Comparison of ENCODE assay signal across 15 cellular contexts in genomic region chr7:37541810-37542443, GRCh38.
DNase-seq lines count a peak whose midpoint lies in the region; ATAC-seq and TF ChIP-seq lines count a peak whose summit lies in the region.
"Had no signal": no experiment of that assay in that cellular context is flagged by ENCODE, and none has a peak within 500 bp of the region (broad histone marks: within the 10 kb centered on the region; RNA-seq: fewer than 3 reads in every experiment).

No MANE protein-coding gene starts in this region.

- no peaks in the 10 kb centered on the region for H3K9me3 Mint-ChIP-seq in CD8-positive, alpha-beta memory T cell
- H3K9me3 Mint-ChIP-seq: activated naive CD4-positive, alpha-beta T cell treated with anti-CD3 and anti-CD28 coated beads for 36 hours; central memory CD8-positive, alpha-beta T cell had no signal

- H3K9me3 ChIP-seq in adrenal gland (replicated peaks in 1 of 3) (no peaks in the 10 kb centered on the region), spleen (no peaks in the 10 kb centered on the region), ascending aorta (no peaks in the 10 kb centered on the region)
- no peaks in the 10 kb centered on the region for H3K9me3 ChIP-seq in CD8-positive, alpha-beta memory T cell (ENCODE audit: low read length)

- no peaks in the 10 kb centered on the region for H3K36me3 Mint-ChIP-seq in CD8-positive, alpha-beta memory T cell

- no peak overlapping the region for H3K4me3 ChIP-seq in adrenal gland
- no peak overlapping the region for H3K4me3 ChIP-seq in spleen
- H3K4me3 ChIP-seq in ascending aorta = no peak overlapping the region
- H3K4me3 ChIP-seq in CD8-positive, alpha-beta memory T cell (ENCODE audit: low read length) = no peak overlapping the region

- intact Hi-C loops in adrenal gland (cut with DNase I) = no loop called here
- intact Hi-C loops in spleen (cut with DNase I; ENCODE audit: low total_unique reads) = no loop called here
- intact Hi-C loops in ascending aorta (cut with DNase I) = no loop called here

- CTCF ChIA-PET in CD8-positive, alpha-beta memory T cell (lab: Charles Lee) = no interaction called here

- H3K4me1 ChIP-seq in adrenal gland (replicated peaks in 1 of 2) (no peaks in the 10 kb centered on the region), spleen (peaks cover 0 to 10% (median 0%) of the 10 kb centered on the region in 6 donors), ascending aorta (peaks cover 2 to 4% of the 10 kb centered on the region in 2 donors)
- H3K4me1 ChIP-seq in CD8-positive, alpha-beta memory T cell (ENCODE audit: insufficient read depth, low read length) = no peaks in the 10 kb centered on the region

- DNase-seq in adrenal gland = no peak
- no peak for DNase-seq in spleen
- no peak for DNase-seq in ascending aorta (ENCODE audit: low spot score in 2 of 2)
- no peak for DNase-seq in CD8-positive, alpha-beta memory T cell
- DNase-seq: activated CD4-positive, alpha-beta T cell treated with anti-CD3 and anti-CD28 coated beads, Interleukin-2, amount 50 U/mL, for 48 hours; activated naive CD4-positive, alpha-beta T cell treated with anti-CD3 and anti-CD28 coated beads for 36 hours; AML-193; mammary epithelial cell; NCI-H2029 had no signal

- H3K4me1 Mint-ChIP-seq in CD8-positive, alpha-beta memory T cell = no peaks in the 10 kb centered on the region
- H3K4me1 Mint-ChIP-seq: central memory CD8-positive, alpha-beta T cell had no signal

- H3K36me3 ChIP-seq in adrenal gland (replicated peaks in 1 of 2) (no peaks in the 10 kb centered on the region), spleen (no peaks in the 10 kb centered on the region), ascending aorta (no peaks in the 10 kb centered on the region)
- H3K36me3 ChIP-seq in CD8-positive, alpha-beta memory T cell (ENCODE audit: insufficient read depth, low read length) = no peaks in the 10 kb centered on the region

- peaks cover 3 to 7% of the 10 kb centered on the region in 2 donors for H3K27me3 Mint-ChIP-seq in CD8-positive, alpha-beta memory T cell

- 85 to 92% (median 90%) methylated on average over 3 of the region's 3 CpGs for WGBS in adrenal gland, 4 donors
- WGBS in spleen, 5 donors = 75 to 92% (median 85%) methylated on average over 3 of the region's 3 CpGs

- no peaks in the 10 kb centered on the region for H3K27me3 ChIP-seq in adrenal gland
- H3K27me3 ChIP-seq in spleen (replicated peaks in 1 of 7) = no peaks in the 10 kb centered on the region
- H3K27me3 ChIP-seq in ascending aorta = no peaks in the 10 kb centered on the region
- H3K27me3 ChIP-seq in CD8-positive, alpha-beta memory T cell (ENCODE audit: insufficient read depth, low read length, poor library complexity, severe bottlenecking) = no peaks in the 10 kb centered on the region

- H3K27ac Mint-ChIP-seq in CD8-positive, alpha-beta memory T cell = no peak overlapping the region
- H3K27ac Mint-ChIP-seq: activated naive CD4-positive, alpha-beta T cell treated with anti-CD3 and anti-CD28 coated beads for 36 hours had no signal

- TF ChIP-seq CTCF in adrenal gland (IDR thresholded peaks at IDR 0.05) (no peak), spleen (IDR thresholded peaks at IDR 0.05 in 8 of 11, conservative IDR thresholded peaks at IDR 0.05 in 3 of 11) (no peak), ascending aorta (IDR thresholded peaks at IDR 0.05) (no peak)

- no peak overlapping the region for H3K4me3 Mint-ChIP-seq in CD8-positive, alpha-beta memory T cell
- H3K4me3 Mint-ChIP-seq: activated naive CD4-positive, alpha-beta T cell treated with anti-CD3 and anti-CD28 coated beads for 36 hours; central memory CD8-positive, alpha-beta T cell had no signal

- POLR2A ChIA-PET in CD8-positive, alpha-beta memory T cell (lab: Charles Lee) = no interaction called here

- TF ChIP-seq POLR2A in adrenal gland (IDR thresholded peaks at IDR 0.05) (no peak), spleen (IDR thresholded peaks at IDR 0.05) (no peak)

- H3K27ac ChIP-seq in adrenal gland (no peak overlapping the region), spleen (no peak overlapping the region), ascending aorta (no peak overlapping the region)
- H3K27ac ChIP-seq in CD8-positive, alpha-beta memory T cell (ENCODE audit: low read depth, low read length) = no peak overlapping the region

- ATAC-seq in GM18520 (IDR thresholded peaks at IDR 0.05; ENCODE audit: unreplicated experiment) (peak; percentile 87), GM21360 (IDR thresholded peaks at IDR 0.05; ENCODE audit: unreplicated experiment) (peak; percentile 75), HG02884 (IDR thresholded peaks at IDR 0.05; ENCODE audit: unreplicated experiment) (peak; percentile 93), HG03521 (IDR thresholded peaks at IDR 0.05; ENCODE audit: unreplicated experiment) (peak; percentile 86)
- ATAC-seq: HepG2 had no signal
